Comparison of ENCODE assay signal across 7 cellular contexts in the genomic region with DNA sequence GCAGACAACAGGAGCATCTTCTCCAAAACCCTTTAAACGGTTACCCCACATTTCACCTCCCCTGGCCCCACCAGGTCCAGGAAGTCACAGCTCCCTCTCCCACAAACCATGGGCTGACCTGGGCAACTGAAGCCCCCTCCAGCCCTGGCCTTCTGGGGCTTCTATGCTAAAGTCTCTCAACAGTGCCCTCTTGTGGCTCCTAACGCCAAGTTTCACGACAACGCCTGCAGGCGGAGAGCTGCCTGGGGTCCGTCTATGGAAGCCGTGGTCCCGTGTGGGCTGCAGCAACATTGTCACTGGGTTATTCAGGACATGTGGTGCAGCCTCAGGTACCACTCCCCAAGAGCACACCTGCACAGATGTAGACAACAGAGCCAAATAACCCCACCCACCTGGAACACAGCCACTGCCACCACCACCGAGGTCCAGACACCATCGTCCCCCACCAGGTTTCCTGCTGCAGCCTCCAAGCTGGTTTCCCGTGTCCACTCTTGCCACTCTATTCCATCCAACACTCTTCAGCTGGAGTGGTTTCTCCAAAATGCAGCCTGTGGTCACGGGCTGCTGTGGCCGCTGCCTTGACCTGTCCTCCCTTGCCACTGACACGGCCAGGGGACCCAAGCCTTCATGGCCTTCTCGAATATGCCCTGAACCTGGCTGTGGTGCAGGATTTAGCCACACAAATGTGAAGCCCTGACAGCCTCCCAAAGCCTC. TPM values are rescaled to one million over a fixed set of nuclear protein-coding genes. Genes with fewer than 3 reads are reported as not detected.
DNase-seq lines count a peak whose midpoint lies in the region; ATAC-seq and TF ChIP-seq lines count a peak whose summit lies in the region.

No MANE protein-coding gene starts in this region.

- CTCF ChIA-PET in PC-3 (lab: Charles Lee): no interaction called here

- no peak overlapping the region for H3K27ac ChIP-seq in PC-3 (ENCODE audit: low read length)
- no peak overlapping the region for H3K27ac ChIP-seq in testis

- no peak overlapping the region for H3K4me2 ChIP-seq in PC-3 (ENCODE audit: low read length)

- H3K9me3 ChIP-seq in PC-3 (ENCODE audit: low read length) (no peaks in the 10 kb centered on the region), testis (no peaks in the 10 kb centered on the region)

- POLR2A ChIA-PET in PC-3 (lab: Charles Lee; ENCODE audit: unreplicated experiment): no interaction called here

- peak; percentile 63 for TF ChIP-seq CTCF in GM12875 (IDR thresholded peaks at IDR 0.05; ENCODE audit: borderline replicate concordance, insufficient read depth, low read depth, low read length)
- TF ChIP-seq CTCF in PC-3 (conservative IDR thresholded peaks at IDR 0.05; ENCODE audit: low read depth, low read length): peak; percentile 66
- TF ChIP-seq CTCF in astrocyte of the spinal cord (IDR thresholded peaks at IDR 0.05; ENCODE audit: low read depth, low read length): peak; percentile 79
- TF ChIP-seq CTCF in testis (IDR thresholded peaks at IDR 0.05): peak in 1 of 3 experiments; percentile 54

- H3K9me2 ChIP-seq in PC-3 (replicated peaks; ENCODE audit: low read length): no peaks in the 10 kb centered on the region

- intact Hi-C loops in PC-3 (cut with micrococcal nuclease): no loop called here
- intact Hi-C loops in testis (cut with DNase I; ENCODE audit: low total_unique reads): no loop called here

- no peaks in the 10 kb centered on the region for H3F3A ChIP-seq in PC-3 (ENCODE audit: low read length, unreplicated experiment)

- ATAC-seq in PC-3 (no peak), HG03442 (IDR thresholded peaks at IDR 0.05; ENCODE audit: unreplicated experiment) (no peak), HG02763 (IDR thresholded peaks at IDR 0.05; ENCODE audit: unreplicated experiment) (no peak)

- DNase-seq in PC-3: peak; percentile 31
- DNase-seq in astrocyte of the spinal cord (ENCODE audit: low read depth, low spot score): peak; percentile 16
- peak; percentile 78 for DNase-seq in left kidney (ENCODE audit: low read depth, low spot score)
- DNase-seq in testis: peak; percentile 38

- no peak overlapping the region for H2AFZ ChIP-seq in PC-3 (ENCODE audit: low read length)

- BruUV-seq in PC-3 (replicated peaks; lab: Mats Ljungman, UMichigan): no TSS peak

- H3K9ac ChIP-seq in PC-3 (ENCODE audit: low read length): no peak overlapping the region

- H3K27me3 ChIP-seq in PC-3 (ENCODE audit: low read length) (no peaks in the 10 kb centered on the region), testis (no peaks in the 10 kb centered on the region)

- H3K79me2 ChIP-seq in PC-3 (ENCODE audit: low read length): no peaks in the 10 kb centered on the region

- H4K20me1 ChIP-seq in PC-3 (ENCODE audit: low read length): no peaks in the 10 kb centered on the region

- WGBS in testis, 2 donors: 67 to 73% methylated on average over 13 to 15 of the region's 15 CpGs

- no peak for TF ChIP-seq POLR2A in testis (IDR thresholded peaks at IDR 0.05)

- H3K4me3 ChIP-seq in GM12875 (ENCODE audit: low read depth, low read length) (no peak overlapping the region), PC-3 (ENCODE audit: low read length) (no peak overlapping the region), astrocyte of the spinal cord (ENCODE audit: low read depth, low read length) (no peak overlapping the region), testis (no peak overlapping the region)

- no peaks in the 10 kb centered on the region for H3K36me3 ChIP-seq in PC-3 (ENCODE audit: low read depth, low read length)
- no peaks in the 10 kb centered on the region for H3K36me3 ChIP-seq in testis (ENCODE audit: low read depth, missing control alignments)

- in situ Hi-C loops in astrocyte of the spinal cord (cut with HindIII; ENCODE audit: low sequenced_read_pairs): no loop called here

- H3K4me1 ChIP-seq in PC-3 (ENCODE audit: insufficient read depth, low read length): no peaks in the 10 kb centered on the region
- no peaks in the 10 kb centered on the region for H3K4me1 ChIP-seq in testis

RNA-seq across cellular contexts. Expression of a gene that starts 19.1 kb away (rescaled TPM):
- total RNA-seq in PC-3 (2014; rRNA removed) (2.4 and 3.3 TPM in 2 replicates), testis (10 to 100 TPM; 53.1 to 71.9 TPM)
- polyA plus RNA-seq in testis (ENCODE audit: insufficient read depth, low read depth, low replicate concordance): 203 TPM

Comparison
In these comparisons a context has a peak if more than half of its experiments do, and no peak if none do; other contexts are left out.
1. DNase-seq: peak in every context shown above with its lines; median percentile 78 in left kidney; 38 in testis; 31 in PC-3; 16 in astrocyte of the spinal cord.
2. RNA of a gene that starts 19.1 kb away (total RNA-seq): 53.1 to 71.9 TPM in testis; 2.4 to 3.3 TPM in PC-3; every median in the first group is over 10 times any median in the second.